In genomic region chr2:176637497-176638166, GRCh38 we compare ENCODE assay signal across 1 cellular context.
A peak's percentile ranks its signal among the peaks of the same experiment; 100 is the strongest.
TF ChIP-seq lines count a peak whose summit lies in the region.

No MANE protein-coding gene starts in this region.

TF ChIP-seq in H1, 55 proteins besides CTCF, POLR2A, EP300 and RAD21 (continued from another document):
- TF ChIP-seq CHD7 (IDR thresholded peaks at IDR 0.05; ENCODE audit: insufficient replicate concordance, low read length), result no peak
- 0 out of 2 replicates have a peak, but pooled peaks have one; percentile 12 for TF ChIP-seq GABPA (IDR thresholded peaks at IDR 0.05; ENCODE audit: borderline replicate concordance, insufficient read depth, low read length)
- no peak for TF ChIP-seq MAFK (IDR thresholded peaks at IDR 0.05; ENCODE audit: low read depth, low read length)
TF ChIP-seq in H1: peak in this region for 13.
